In the genomic region with DNA sequence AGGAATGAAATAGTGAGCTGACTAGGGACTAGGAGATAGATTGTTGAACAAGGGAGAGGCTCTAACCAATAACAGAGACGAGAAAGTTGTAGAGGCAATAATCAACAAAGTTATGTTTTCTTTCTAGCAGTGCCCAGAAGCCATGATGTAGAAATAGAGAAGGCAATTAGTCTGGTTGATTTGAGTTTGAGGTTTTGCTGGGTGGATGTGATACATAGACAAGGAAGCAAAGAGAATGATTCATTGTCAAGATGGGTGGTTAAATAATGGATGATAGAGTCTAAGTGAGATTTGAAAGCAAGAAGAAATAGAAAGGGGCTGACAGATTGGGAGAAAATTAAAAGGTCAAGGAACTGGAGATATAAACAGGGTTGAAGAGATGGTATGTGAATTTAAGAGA, we compare ENCODE assay signal across 22 cellular contexts. TPM values are rescaled to one million over a fixed set of nuclear protein-coding genes. Genes with fewer than 3 reads are reported as not detected.
DNase-seq lines count a peak whose midpoint lies in the region; ATAC-seq and TF ChIP-seq lines count a peak whose summit lies in the region.
"Had no signal": no experiment of that assay in that cellular context is flagged by ENCODE, and none has a peak within 500 bp of the region (broad histone marks: within the 10 kb centered on the region; RNA-seq: fewer than 3 reads in every experiment).

No MANE protein-coding gene starts in this region.

- CTCF ChIA-PET in HEK293 (lab: Yijun Ruan, JAX), result interaction anchor here (0.5 kb wide), 1 partner anchor 1987 kb away, joined by 3 read pairs; no protein-coding TSS in a partner anchor
- CTCF ChIA-PET in WTC11 (lab: Charles Lee), result no interaction called here

- intact Hi-C loops in right cardiac atrium (cut with DNase I), result no loop called here

- TF ChIP-seq CTCF in HEK293 (tag by site-specific recombination; IDR thresholded peaks at IDR 0.05), result no peak
- TF ChIP-seq CTCF in WTC11 (IDR thresholded peaks at IDR 0.05), result no peak

- no peaks in the 10 kb centered on the region for H3K9me3 Mint-ChIP-seq in WTC11
- H3K9me3 Mint-ChIP-seq: T-cell had no signal

- H3K4me2 ChIP-seq in BLaER1, result 0 out of 2 replicates have a peak overlapping the region, but pooled peaks have one; percentile 16

- H3K4me3 ChIP-seq in BLaER1, result no peak overlapping the region
- H3K4me3 ChIP-seq in HEK293 (ENCODE audit: low read depth, low read length), result no peak overlapping the region
- no peak overlapping the region for H3K4me3 ChIP-seq in right cardiac atrium (ENCODE audit: low read length)
- H3K4me3 ChIP-seq: MG63, psoas muscle, SJSA1 had no signal

- no peaks in the 10 kb centered on the region for H3K27me3 Mint-ChIP-seq in WTC11 (ENCODE audit: low read depth)
- H3K27me3 Mint-ChIP-seq: T-cell had no signal

- peak overlapping the region; percentile 8 for H3K27ac Mint-ChIP-seq in WTC11
- H3K27ac Mint-ChIP-seq: T-cell had no signal

- H3K4me1 ChIP-seq in BLaER1 (0 out of 2 replicates have a peak, but pooled peaks cover 5% of the 10 kb centered on the region), HEK293 (ENCODE audit: control insufficient read depth, insufficient read depth, low read length) (no peaks in the 10 kb centered on the region), right cardiac atrium (ENCODE audit: control insufficient read depth, insufficient read depth, low read length) (no peaks in the 10 kb centered on the region)
- H3K4me1 ChIP-seq: psoas muscle, SJSA1 had no signal

- no peak overlapping the region for H3K4me3 Mint-ChIP-seq in WTC11
- H3K4me3 Mint-ChIP-seq: activated CD8-positive, alpha-beta T cell treated with anti-CD3 and anti-CD28 coated beads, Interleukin-2, amount 10 ng/mL, durations not matched to agents 7 days and 5 days; T-cell had no signal

- H3K36me3 ChIP-seq in BLaER1 (peaks cover 38% of the 10 kb centered on the region), HEK293 (ENCODE audit: control insufficient read depth in 2 of 2, insufficient read depth in 1 of 2, low read length in 2 of 2) (peaks cover 29 to 48% of the 10 kb centered on the region in 2 experiments)
- H3K36me3 ChIP-seq: neutrophil had no signal

- peaks cover 27% of the 10 kb centered on the region for H3K36me3 Mint-ChIP-seq in WTC11

- no peak for DNase-seq in WTC11 (ENCODE audit: low spot score)
- DNase-seq in iris pigment epithelial cell (ENCODE audit: low read depth), result peak; percentile 15
- DNase-seq in right cardiac atrium, result no peak
- DNase-seq in caudate nucleus (lab: John Stamatoyannopoulos, UW), result no peak
- DNase-seq in dedifferentiated amniotic fluid mesenchymal stem cell (ENCODE audit: extremely low spot score), result no peak
- DNase-seq: ACHN; activated CD4-positive, CD25-positive, alpha-beta regulatory T cell treated with anti-CD3 and anti-CD28 coated beads, Interleukin-2, amount 50 U/mL, for 72 hours; activated CD8-positive, alpha-beta T cell treated with anti-CD3 and anti-CD28 coated beads, Interleukin-2, amount 10 ng/mL, durations not matched to agents 7 days and 5 days; activated effector memory CD4-positive, alpha-beta T cell treated with anti-CD3 and anti-CD28 coated beads, Interleukin-2, amount 50 U/mL, for 16 hours; dermis blood vessel endothelial cell; glutamatergic neuron; MG63; NCI-H510A treated with DMSO at 0.1 percent for 48 hours; psoas muscle; stimulated activated CD8-positive, alpha-beta memory T cell treated with anti-CD3 and anti-CD28 coated beads, Interleukin-4, amount 100 ng/mL, for 48 hours; T-cell had no signal

- H3K27me3 ChIP-seq in BLaER1, result peaks cover 40% of the 10 kb centered on the region
- H3K27me3 ChIP-seq in right cardiac atrium (ENCODE audit: control insufficient read depth, insufficient read depth), result no peaks in the 10 kb centered on the region
- H3K27me3 ChIP-seq: MG63, neutrophil, SJSA1 had no signal

- no peak overlapping the region for H3K27ac ChIP-seq in BLaER1
- no peak overlapping the region for H3K27ac ChIP-seq in HEK293 (ENCODE audit: extremely low read depth, low read depth, low read length)
- no peak overlapping the region for H3K27ac ChIP-seq in right cardiac atrium (ENCODE audit: low read length)
- H3K27ac ChIP-seq in caudate nucleus (ENCODE audit: low read depth, low read length), result no peak overlapping the region
- H3K27ac ChIP-seq: neutrophil, psoas muscle, SJSA1 had no signal

- 98% methylated on average over 1 of the region's 1 CpG for WGBS in right cardiac atrium

- POLR2A ChIA-PET in HEK293 (lab: Yijun Ruan, JAX), result no interaction called here
- POLR2A ChIA-PET in WTC11 (lab: Charles Lee), result no interaction called here

- no peak overlapping the region for H3K9ac ChIP-seq in BLaER1

- peaks cover 7% of the 10 kb centered on the region for H3K4me1 Mint-ChIP-seq in WTC11

- 0 out of 2 replicates have a peak, but pooled peaks cover 3% of the 10 kb centered on the region for H4K20me1 ChIP-seq in BLaER1

- no peak for ATAC-seq in WTC11
- ATAC-seq in right cardiac atrium, result no peak
- ATAC-seq: activated CD8-positive, alpha-beta T cell treated with anti-CD3 and anti-CD28 coated beads, Interleukin-2, amount 10 ng/mL, durations not matched to agents 7 days and 5 days; HCT116; Panc1; psoas muscle; T-cell had no signal

- H3K9me3 ChIP-seq in BLaER1 (peaks cover 3% of the 10 kb centered on the region; the same call in 1 of the 2 replicates), HEK293 (ENCODE audit: control insufficient read depth, insufficient read depth, low read depth, low read length) (no peaks in the 10 kb centered on the region), right cardiac atrium (ENCODE audit: control insufficient read depth, low read length) (no peaks in the 10 kb centered on the region)
- H3K9me3 ChIP-seq: MG63, neutrophil, psoas muscle, SJSA1 had no signal

TF ChIP-seq in HEK293, 187 proteins besides CTCF, POLR2A, EP300 and RAD21:
- TF ChIP-seq PRDM1 (tag by site-specific recombination; IDR thresholded peaks at IDR 0.05), result peak; percentile 6; the same call in 1 of the 2 replicates
- no peak for TF ChIP-seq ZNF473 (tag by site-specific recombination; IDR thresholded peaks at IDR 0.05)

TF ChIP-seq in WTC11, 78 proteins besides CTCF, POLR2A, EP300 and RAD21:
- TF ChIP-seq, protein P1, sequence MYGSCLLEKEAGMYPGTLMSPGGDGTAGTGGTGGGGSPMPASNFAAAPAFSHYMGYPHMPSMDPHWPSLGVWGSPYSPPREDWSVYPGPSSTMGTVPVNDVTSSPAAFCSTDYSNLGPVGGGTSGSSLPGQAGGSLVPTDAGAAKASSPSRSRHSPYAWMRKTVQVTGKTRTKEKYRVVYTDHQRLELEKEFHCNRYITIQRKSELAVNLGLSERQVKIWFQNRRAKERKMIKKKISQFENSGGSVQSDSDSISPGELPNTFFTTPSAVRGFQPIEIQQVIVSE (CRISPR knock-in tag; IDR thresholded peaks at IDR 0.05; ENCODE audit: borderline replicate concordance), result no peak
- TF ChIP-seq, protein P2, sequence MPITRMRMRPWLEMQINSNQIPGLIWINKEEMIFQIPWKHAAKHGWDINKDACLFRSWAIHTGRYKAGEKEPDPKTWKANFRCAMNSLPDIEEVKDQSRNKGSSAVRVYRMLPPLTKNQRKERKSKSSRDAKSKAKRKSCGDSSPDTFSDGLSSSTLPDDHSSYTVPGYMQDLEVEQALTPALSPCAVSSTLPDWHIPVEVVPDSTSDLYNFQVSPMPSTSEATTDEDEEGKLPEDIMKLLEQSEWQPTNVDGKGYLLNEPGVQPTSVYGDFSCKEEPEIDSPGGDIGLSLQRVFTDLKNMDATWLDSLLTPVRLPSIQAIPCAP (CRISPR knock-in tag; IDR thresholded peaks at IDR 0.05), result no peak
- TF ChIP-seq FOXK1 (CRISPR knock-in tag; IDR thresholded peaks at IDR 0.05) (no peak), ZNF423 (CRISPR knock-in tag; IDR thresholded peaks at IDR 0.05) (no peak), ZNF232 (CRISPR knock-in tag; IDR thresholded peaks at IDR 0.05) (no peak), JUN (CRISPR knock-in tag; IDR thresholded peaks at IDR 0.05) (no peak), OVOL2 (CRISPR knock-in tag; IDR thresholded peaks at IDR 0.05; ENCODE audit: borderline replicate concordance) (no peak), NR1H2 (CRISPR knock-in tag; IDR thresholded peaks at IDR 0.05) (no peak)
- TF ChIP-seq, protein P3, sequence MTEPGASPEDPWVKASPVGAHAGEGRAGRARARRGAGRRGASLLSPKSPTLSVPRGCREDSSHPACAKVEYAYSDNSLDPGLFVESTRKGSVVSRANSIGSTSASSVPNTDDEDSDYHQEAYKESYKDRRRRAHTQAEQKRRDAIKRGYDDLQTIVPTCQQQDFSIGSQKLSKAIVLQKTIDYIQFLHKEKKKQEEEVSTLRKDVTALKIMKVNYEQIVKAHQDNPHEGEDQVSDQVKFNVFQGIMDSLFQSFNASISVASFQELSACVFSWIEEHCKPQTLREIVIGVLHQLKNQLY (CRISPR knock-in tag; IDR thresholded peaks at IDR 0.05), result no peak

RNA-seq across cellular contexts. Expression of a gene that starts 11.2 kb away (rescaled TPM):
- total RNA-seq in WTC11 (2021) (20.6 to 24.6 TPM (median 22.0 TPM) in 3 replicates), right cardiac atrium (10 to 100 TPM; 10.7 to 15.7 (median 14.3) TPM)
- polyA plus RNA-seq in right cardiac atrium, result 4.9 TPM
